8 cellular contexts compared by ENCODE assay signal in the genomic region with DNA sequence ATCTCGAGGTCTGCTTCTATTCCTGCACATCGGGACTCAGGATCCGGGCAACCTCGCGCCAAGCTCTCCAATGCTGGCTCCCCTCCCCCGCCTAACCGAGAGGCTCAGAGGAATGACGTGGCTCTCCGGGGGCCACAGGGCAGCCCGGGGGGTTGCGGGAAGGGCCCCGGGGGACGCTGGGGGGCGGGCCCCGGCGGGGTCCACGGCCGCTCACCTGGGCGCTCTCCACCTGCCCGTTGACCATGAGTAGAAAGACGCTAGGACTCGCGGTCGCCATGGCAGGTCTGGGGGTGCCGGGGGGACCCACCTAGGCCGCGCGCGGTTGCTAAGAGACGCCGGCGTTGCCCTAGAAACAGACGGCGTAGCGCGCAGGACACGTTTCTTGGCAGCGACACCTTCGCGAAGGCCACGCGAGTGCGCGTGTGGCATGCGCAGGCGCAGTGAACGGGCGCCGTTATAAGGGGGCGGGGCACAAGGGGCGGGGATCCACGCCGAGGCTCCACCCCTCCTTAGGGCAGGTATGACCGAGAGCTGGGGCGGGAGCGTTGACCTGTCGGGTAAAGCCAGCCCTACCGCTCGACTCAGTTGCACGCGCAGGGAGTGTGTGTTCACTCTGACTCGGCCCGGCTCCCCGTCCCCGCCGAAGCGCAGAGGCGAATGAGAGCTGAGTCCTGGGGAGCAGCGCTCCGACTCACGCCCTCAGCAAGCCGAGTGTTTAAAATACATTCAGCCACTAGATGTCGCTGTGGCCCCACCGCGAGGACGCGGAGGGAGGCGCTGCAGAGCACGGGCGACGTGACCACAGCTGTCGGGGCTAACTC. TPM values are rescaled to one million over a fixed set of nuclear protein-coding genes. Genes with fewer than 3 reads are reported as not detected.
DNase-seq lines count a peak whose midpoint lies in the region; ATAC-seq and TF ChIP-seq lines count a peak whose summit lies in the region.

Gene B9D1 (minus strand): TSS at position 431 of the 821 bp plus-strand sequence. CDS start 154 bp downstream, at position 277.

- ATAC-seq in GM21825 (IDR thresholded peaks at IDR 0.05; ENCODE audit: unreplicated experiment), result peak; percentile 66
- ATAC-seq in stimulated activated naive CD8-positive, alpha-beta T cell treated with anti-CD3 and anti-CD28 coated beads, Interleukin-15, amount 100 ng/mL, for 72 hours, result peak; percentile 87

- peak; percentile 93 for DNase-seq in Daoy (ENCODE audit: low read depth)
- peak; percentile 43 to 51 for DNase-seq in Kasumi-1 (lab: John Stamatoyannopoulos, UW)
- DNase-seq in RPMI8226, result peak; percentile 91
- DNase-seq in activated effector memory CD4-positive, alpha-beta T cell treated with anti-CD3 and anti-CD28 coated beads, Interleukin-2, amount 50 U/mL, for 16 hours, result peak; percentile 98
- peak; percentile 85 for DNase-seq in fibroblast of the conjunctiva (ENCODE audit: low read depth)
- peak; percentile 93 for DNase-seq in nephron progenitor cell
- peak; percentile 88 to 90 for DNase-seq in stimulated activated naive CD8-positive, alpha-beta T cell treated with anti-CD3 and anti-CD28 coated beads, Interleukin-15, amount 100 ng/mL, for 72 hours

- H3K4me3 Mint-ChIP-seq in nephron progenitor cell, result peak within 1 kb of the TSS; percentile 90
- H3K4me3 Mint-ChIP-seq in stimulated activated naive CD8-positive, alpha-beta T cell treated with anti-CD3 and anti-CD28 coated beads, Interleukin-15, amount 100 ng/mL, for 72 hours, result peak within 1 kb of the TSS; percentile 78 to 83

- no peaks in the 10 kb centered on the region for H3K36me3 Mint-ChIP-seq in nephron progenitor cell (ENCODE audit: low read depth)

- H3K9me3 Mint-ChIP-seq in nephron progenitor cell, result no peaks in the 10 kb centered on the region
- H3K9me3 Mint-ChIP-seq in stimulated activated naive CD8-positive, alpha-beta T cell treated with anti-CD3 and anti-CD28 coated beads, Interleukin-15, amount 100 ng/mL, for 72 hours, result no peaks in the 10 kb centered on the region

- H3K4me1 Mint-ChIP-seq in nephron progenitor cell, result peaks cover 72% of the 10 kb centered on the region
- H3K4me1 Mint-ChIP-seq in stimulated activated naive CD8-positive, alpha-beta T cell treated with anti-CD3 and anti-CD28 coated beads, Interleukin-15, amount 100 ng/mL, for 72 hours, result peaks cover 22% of the 10 kb centered on the region

- peak within 1 kb of the TSS; percentile 25 for H3K27ac Mint-ChIP-seq in nephron progenitor cell
- peak within 1 kb of the TSS in 1 of 2 donors; percentile 27 for H3K27ac Mint-ChIP-seq in stimulated activated naive CD8-positive, alpha-beta T cell treated with anti-CD3 and anti-CD28 coated beads, Interleukin-15, amount 100 ng/mL, for 72 hours

- H3K27me3 Mint-ChIP-seq in nephron progenitor cell (ENCODE audit: low read depth, poor library complexity), result no peaks in the 10 kb centered on the region
- H3K27me3 Mint-ChIP-seq in stimulated activated naive CD8-positive, alpha-beta T cell treated with anti-CD3 and anti-CD28 coated beads, Interleukin-15, amount 100 ng/mL, for 72 hours, result peaks cover 45% of the 10 kb centered on the region

- TF ChIP-seq CTCF in nephron progenitor cell (IDR thresholded peaks at IDR 0.05), result peak; percentile 97

RNA-seq across cellular contexts. Expression of gene B9D1, which starts in this region (rescaled TPM):
- total RNA-seq in Daoy (2014; rRNA removed; shearing (Covaris generic)), result 33.8 and 42.5 TPM in 2 replicates

Comparison
In these comparisons a context has a peak if more than half of its experiments do, and no peak if none do; other contexts are left out.
1. Peak in every context shown above with its lines: DNase-seq and ATAC-seq.
2. DNase-seq: peak in every context shown above with its lines; median percentile 98 in activated effector memory CD4-positive, alpha-beta T cell treated with anti-CD3 and anti-CD28 coated beads, Interleukin-2, amount 50 U/mL, for 16 hours; 93 in Daoy; 93 in nephron progenitor cell; 91 in RPMI8226; 89 in stimulated activated naive CD8-positive, alpha-beta T cell treated with anti-CD3 and anti-CD28 coated beads, Interleukin-15, amount 100 ng/mL, for 72 hours; 85 in fibroblast of the conjunctiva; 47 in Kasumi-1.